1 cellular context compared by ENCODE assay signal in genomic region chr11:45982656-45983470, GRCh38.
TF ChIP-seq lines count a peak whose summit lies in the region.

No MANE protein-coding gene starts in this region.

TF ChIP-seq in K562, 482 proteins besides CTCF, POLR2A, EP300 and RAD21 (continued from another document and continues in another):
- no peak for TF ChIP-seq E2F5 (CRISPR knock-in tag; IDR thresholded peaks at IDR 0.05)
- no peak for TF ChIP-seq RFX7 (CRISPR knock-in tag; IDR thresholded peaks at IDR 0.05)
- TF ChIP-seq CBX3 (IDR thresholded peaks at IDR 0.05; ENCODE audit: borderline replicate concordance in 1 of 2, low read length in 2 of 2) = 0 out of 3 replicates have a peak, but pooled peaks of 1 of the 2 experiments have one; percentile 38
- no peak for TF ChIP-seq PTTG1 (tag; IDR thresholded peaks at IDR 0.05; ENCODE audit: low read depth)
- no peak for TF ChIP-seq SRF (CRISPR knock-in tag; IDR thresholded peaks at IDR 0.05)
- TF ChIP-seq PHB2 (IDR thresholded peaks at IDR 0.05; ENCODE audit: low read depth) = 0 out of 2 replicates have a peak, but pooled peaks have one; percentile 30
- TF ChIP-seq SMARCA4 (IDR thresholded peaks at IDR 0.05) = peak; percentile 98
- TF ChIP-seq ZNF778 (CRISPR knock-in tag; IDR thresholded peaks at IDR 0.05) = no peak
- TF ChIP-seq NCOA1 (IDR thresholded peaks at IDR 0.05; ENCODE audit: low read depth) = peak; percentile 87
- no peak for TF ChIP-seq NR2C2 (CRISPR knock-in tag; IDR thresholded peaks at IDR 0.05)
- TF ChIP-seq NR2C2 (tag; IDR thresholded peaks at IDR 0.05) = no peak
- TF ChIP-seq ZNF274 (IDR thresholded peaks at IDR 0.05; ENCODE audit: borderline replicate concordance, low read depth, low read length) = no peak
- no peak for TF ChIP-seq FOXA1 (IDR thresholded peaks at IDR 0.05; ENCODE audit: borderline replicate concordance)
- no peak for TF ChIP-seq AFF4 (CRISPR knock-in tag; IDR thresholded peaks at IDR 0.05)
- no peak for TF ChIP-seq ZNF780A (CRISPR knock-in tag; IDR thresholded peaks at IDR 0.05)
- TF ChIP-seq NCOA4 (IDR thresholded peaks at IDR 0.05; ENCODE audit: partially characterized antibody) = peak; percentile 58
- TF ChIP-seq ARID1B (IDR thresholded peaks at IDR 0.05) = peak; percentile 91
- no peak for TF ChIP-seq CEBPZ (IDR thresholded peaks at IDR 0.05; ENCODE audit: borderline replicate concordance, low read depth, low read length)
- TF ChIP-seq HNRNPH1 (optimal IDR thresholded peaks at IDR 0.05; ENCODE audit: low read depth, low read length) = no peak
- no peak for TF ChIP-seq TFAM (CRISPR knock-in tag; conservative IDR thresholded peaks at IDR 0.05)
- TF ChIP-seq ZNF165 (CRISPR knock-in tag; IDR thresholded peaks at IDR 0.05; ENCODE audit: borderline replicate concordance) = no peak
- no peak; the same call in 1 of the 2 replicates for TF ChIP-seq GABPB1 (CRISPR knock-in tag; IDR thresholded peaks at IDR 0.05)
- TF ChIP-seq SP2 (IDR thresholded peaks at IDR 0.05; ENCODE audit: extremely low read depth, low read depth, low read length, poor library complexity, severe bottlenecking) = no peak
- no peak for TF ChIP-seq RBM15 (IDR thresholded peaks at IDR 0.05; ENCODE audit: insufficient read depth, low read length)
- TF ChIP-seq ETV5 (CRISPR knock-in tag; IDR thresholded peaks at IDR 0.05; ENCODE audit: low read depth) = no peak
- no peak for TF ChIP-seq NFIX (CRISPR knock-in tag; IDR thresholded peaks at IDR 0.05; ENCODE audit: low read depth)
- peak; percentile 77 for TF ChIP-seq TAL1 (IDR thresholded peaks at IDR 0.05)
- peak; percentile 78 for TF ChIP-seq TCF3 (CRISPR knock-in tag; IDR thresholded peaks at IDR 0.05)
- no peak for TF ChIP-seq BRF1 (IDR thresholded peaks at IDR 0.05; ENCODE audit: borderline replicate concordance, extremely low read depth, insufficient read length)
- TF ChIP-seq, protein P1, sequence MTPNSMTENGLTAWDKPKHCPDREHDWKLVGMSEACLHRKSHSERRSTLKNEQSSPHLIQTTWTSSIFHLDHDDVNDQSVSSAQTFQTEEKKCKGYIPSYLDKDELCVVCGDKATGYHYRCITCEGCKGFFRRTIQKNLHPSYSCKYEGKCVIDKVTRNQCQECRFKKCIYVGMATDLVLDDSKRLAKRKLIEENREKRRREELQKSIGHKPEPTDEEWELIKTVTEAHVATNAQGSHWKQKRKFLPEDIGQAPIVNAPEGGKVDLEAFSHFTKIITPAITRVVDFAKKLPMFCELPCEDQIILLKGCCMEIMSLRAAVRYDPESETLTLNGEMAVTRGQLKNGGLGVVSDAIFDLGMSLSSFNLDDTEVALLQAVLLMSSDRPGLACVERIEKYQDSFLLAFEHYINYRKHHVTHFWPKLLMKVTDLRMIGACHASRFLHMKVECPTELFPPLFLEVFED (CRISPR knock-in tag; conservative IDR thresholded peaks at IDR 0.05) = no peak
- TF ChIP-seq SRSF1 (IDR thresholded peaks at IDR 0.05; ENCODE audit: low read depth, low read length) = no peak
- peak; percentile 6 to 30; a peak in 2 of 4 replicates for TF ChIP-seq FOXK2 (conservative IDR thresholded peaks at IDR 0.05 in 1 of 2, IDR thresholded peaks at IDR 0.05 in 1 of 2; ENCODE audit: low read depth in 2 of 2)
- TF ChIP-seq ZNF561 (CRISPR knock-in tag; conservative IDR thresholded peaks at IDR 0.05) = no peak
- TF ChIP-seq NR2F6 (CRISPR knock-in tag; IDR thresholded peaks at IDR 0.05) = no peak
- TF ChIP-seq POLR2AphosphoS2 (IDR thresholded peaks at IDR 0.05; ENCODE audit: low read length) = no peak
- TF ChIP-seq, protein P2, sequence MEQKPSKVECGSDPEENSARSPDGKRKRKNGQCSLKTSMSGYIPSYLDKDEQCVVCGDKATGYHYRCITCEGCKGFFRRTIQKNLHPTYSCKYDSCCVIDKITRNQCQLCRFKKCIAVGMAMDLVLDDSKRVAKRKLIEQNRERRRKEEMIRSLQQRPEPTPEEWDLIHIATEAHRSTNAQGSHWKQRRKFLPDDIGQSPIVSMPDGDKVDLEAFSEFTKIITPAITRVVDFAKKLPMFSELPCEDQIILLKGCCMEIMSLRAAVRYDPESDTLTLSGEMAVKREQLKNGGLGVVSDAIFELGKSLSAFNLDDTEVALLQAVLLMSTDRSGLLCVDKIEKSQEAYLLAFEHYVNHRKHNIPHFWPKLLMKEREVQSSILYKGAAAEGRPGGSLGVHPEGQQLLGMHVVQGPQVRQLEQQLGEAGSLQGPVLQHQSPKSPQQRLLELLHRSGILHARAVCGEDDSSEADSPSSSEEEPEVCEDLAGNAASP (IDR thresholded peaks at IDR 0.05) = no peak
- TF ChIP-seq ILK (tag; IDR thresholded peaks at IDR 0.05; ENCODE audit: borderline replicate concordance, low read depth) = no peak
- no peak for TF ChIP-seq PCBP2 (IDR thresholded peaks at IDR 0.05; ENCODE audit: low read depth, low read length, poor library complexity, severe bottlenecking)
- TF ChIP-seq CREB3 (tag; conservative IDR thresholded peaks at IDR 0.05; ENCODE audit: low read depth) = no peak
- TF ChIP-seq NFE2 (IDR thresholded peaks at IDR 0.05; ENCODE audit: low read depth) = no peak
- TF ChIP-seq TRIM24 (IDR thresholded peaks at IDR 0.05) = peak; percentile 66 to 75; a peak in 2 of 4 replicates
- TF ChIP-seq PHTF2 (CRISPR knock-in tag; IDR thresholded peaks at IDR 0.05) = no peak
- TF ChIP-seq, protein P3, sequence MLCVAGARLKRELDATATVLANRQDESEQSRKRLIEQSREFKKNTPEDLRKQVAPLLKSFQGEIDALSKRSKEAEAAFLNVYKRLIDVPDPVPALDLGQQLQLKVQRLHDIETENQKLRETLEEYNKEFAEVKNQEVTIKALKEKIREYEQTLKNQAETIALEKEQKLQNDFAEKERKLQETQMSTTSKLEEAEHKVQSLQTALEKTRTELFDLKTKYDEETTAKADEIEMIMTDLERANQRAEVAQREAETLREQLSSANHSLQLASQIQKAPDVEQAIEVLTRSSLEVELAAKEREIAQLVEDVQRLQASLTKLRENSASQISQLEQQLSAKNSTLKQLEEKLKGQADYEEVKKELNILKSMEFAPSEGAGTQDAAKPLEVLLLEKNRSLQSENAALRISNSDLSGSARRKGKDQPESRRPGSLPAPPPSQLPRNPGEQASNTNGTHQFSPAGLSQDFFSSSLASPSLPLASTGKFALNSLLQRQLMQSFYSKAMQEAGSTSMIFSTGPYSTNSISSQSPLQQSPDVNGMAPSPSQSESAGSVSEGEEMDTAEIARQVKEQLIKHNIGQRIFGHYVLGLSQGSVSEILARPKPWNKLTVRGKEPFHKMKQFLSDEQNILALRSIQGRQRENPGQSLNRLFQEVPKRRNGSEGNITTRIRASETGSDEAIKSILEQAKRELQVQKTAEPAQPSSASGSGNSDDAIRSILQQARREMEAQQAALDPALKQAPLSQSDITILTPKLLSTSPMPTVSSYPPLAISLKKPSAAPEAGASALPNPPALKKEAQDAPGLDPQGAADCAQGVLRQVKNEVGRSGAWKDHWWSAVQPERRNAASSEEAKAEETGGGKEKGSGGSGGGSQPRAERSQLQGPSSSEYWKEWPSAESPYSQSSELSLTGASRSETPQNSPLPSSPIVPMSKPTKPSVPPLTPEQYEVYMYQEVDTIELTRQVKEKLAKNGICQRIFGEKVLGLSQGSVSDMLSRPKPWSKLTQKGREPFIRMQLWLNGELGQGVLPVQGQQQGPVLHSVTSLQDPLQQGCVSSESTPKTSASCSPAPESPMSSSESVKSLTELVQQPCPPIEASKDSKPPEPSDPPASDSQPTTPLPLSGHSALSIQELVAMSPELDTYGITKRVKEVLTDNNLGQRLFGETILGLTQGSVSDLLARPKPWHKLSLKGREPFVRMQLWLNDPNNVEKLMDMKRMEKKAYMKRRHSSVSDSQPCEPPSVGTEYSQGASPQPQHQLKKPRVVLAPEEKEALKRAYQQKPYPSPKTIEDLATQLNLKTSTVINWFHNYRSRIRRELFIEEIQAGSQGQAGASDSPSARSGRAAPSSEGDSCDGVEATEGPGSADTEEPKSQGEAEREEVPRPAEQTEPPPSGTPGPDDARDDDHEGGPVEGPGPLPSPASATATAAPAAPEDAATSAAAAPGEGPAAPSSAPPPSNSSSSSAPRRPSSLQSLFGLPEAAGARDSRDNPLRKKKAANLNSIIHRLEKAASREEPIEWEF (CRISPR knock-in tag; IDR thresholded peaks at IDR 0.05) = no peak
- TF ChIP-seq, protein P4, sequence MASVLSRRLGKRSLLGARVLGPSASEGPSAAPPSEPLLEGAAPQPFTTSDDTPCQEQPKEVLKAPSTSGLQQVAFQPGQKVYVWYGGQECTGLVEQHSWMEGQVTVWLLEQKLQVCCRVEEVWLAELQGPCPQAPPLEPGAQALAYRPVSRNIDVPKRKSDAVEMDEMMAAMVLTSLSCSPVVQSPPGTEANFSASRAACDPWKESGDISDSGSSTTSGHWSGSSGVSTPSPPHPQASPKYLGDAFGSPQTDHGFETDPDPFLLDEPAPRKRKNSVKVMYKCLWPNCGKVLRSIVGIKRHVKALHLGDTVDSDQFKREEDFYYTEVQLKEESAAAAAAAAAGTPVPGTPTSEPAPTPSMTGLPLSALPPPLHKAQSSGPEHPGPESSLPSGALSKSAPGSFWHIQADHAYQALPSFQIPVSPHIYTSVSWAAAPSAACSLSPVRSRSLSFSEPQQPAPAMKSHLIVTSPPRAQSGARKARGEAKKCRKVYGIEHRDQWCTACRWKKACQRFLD (CRISPR knock-in tag; IDR thresholded peaks at IDR 0.05) = no peak
- TF ChIP-seq, protein P5, sequence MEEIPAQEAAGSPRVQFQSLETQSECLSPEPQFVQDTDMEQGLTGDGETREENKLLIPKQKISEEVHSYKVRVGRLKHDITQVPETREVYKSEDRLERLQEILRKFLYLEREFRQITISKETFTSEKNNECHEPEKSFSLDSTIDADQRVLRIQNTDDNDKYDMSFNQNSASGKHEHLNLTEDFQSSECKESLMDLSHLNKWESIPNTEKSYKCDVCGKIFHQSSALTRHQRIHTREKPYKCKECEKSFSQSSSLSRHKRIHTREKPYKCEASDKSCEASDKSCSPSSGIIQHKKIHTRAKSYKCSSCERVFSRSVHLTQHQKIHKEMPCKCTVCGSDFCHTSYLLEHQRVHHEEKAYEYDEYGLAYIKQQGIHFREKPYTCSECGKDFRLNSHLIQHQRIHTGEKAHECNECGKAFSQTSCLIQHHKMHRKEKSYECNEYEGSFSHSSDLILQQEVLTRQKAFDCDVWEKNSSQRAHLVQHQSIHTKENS (CRISPR knock-in tag; IDR thresholded peaks at IDR 0.05) = no peak
- no peak for TF ChIP-seq KLF13 (tag; IDR thresholded peaks at IDR 0.05; ENCODE audit: borderline replicate concordance, low read depth)
- TF ChIP-seq CCAR2 (IDR thresholded peaks at IDR 0.05; ENCODE audit: low read depth, low read length) = no peak
- no peak for TF ChIP-seq HEY1 (CRISPR knock-in tag; IDR thresholded peaks at IDR 0.05; ENCODE audit: borderline replicate concordance)
